Comparison of ENCODE assay signal across 15 cellular contexts in the genomic region with DNA sequence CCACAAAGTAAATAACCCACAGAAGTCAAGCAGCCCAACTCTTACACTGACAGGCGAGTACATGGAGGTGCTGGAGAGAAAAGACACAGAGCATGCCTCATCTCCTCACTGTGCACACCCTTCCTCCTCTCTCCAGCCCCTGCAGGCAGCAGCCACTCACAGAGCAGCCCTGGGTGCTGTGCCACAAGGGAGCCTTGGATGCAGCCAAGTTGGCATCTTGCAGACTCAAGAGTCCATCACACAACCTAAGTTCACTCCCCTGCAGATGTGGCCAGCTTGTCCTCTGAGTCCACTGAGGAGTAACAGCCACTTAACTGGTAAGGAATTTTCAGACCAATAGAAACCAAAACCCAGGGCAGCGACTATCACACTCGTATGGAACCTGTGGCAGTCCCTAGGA. TPM values are rescaled to one million over a fixed set of nuclear protein-coding genes. Genes with fewer than 3 reads are reported as not detected.
DNase-seq lines count a peak whose midpoint lies in the region; ATAC-seq and TF ChIP-seq lines count a peak whose summit lies in the region.
"Had no signal": no experiment of that assay in that cellular context is flagged by ENCODE, and none has a peak within 500 bp of the region (broad histone marks: within the 10 kb centered on the region; RNA-seq: fewer than 3 reads in every experiment).

No MANE protein-coding gene starts in this region.

- no peaks in the 10 kb centered on the region for H3K9me3 Mint-ChIP-seq in activated CD4-positive, alpha-beta T cell treated with anti-CD3 and anti-CD28 coated beads for 36 hours (ENCODE audit: low read depth)
- H3K9me3 Mint-ChIP-seq in endothelial cell (ENCODE audit: unreplicated experiment) = no peaks in the 10 kb centered on the region

- ATAC-seq in activated CD4-positive, alpha-beta T cell treated with anti-CD3 and anti-CD28 coated beads for 36 hours = peak; percentile 20
- ATAC-seq in Panc1 = 0 out of 2 replicates have a peak, but pooled peaks have one; percentile 6
- ATAC-seq: upper lobe of right lung had no signal

- H4K20me1 ChIP-seq in smooth muscle cell (ENCODE audit: low read depth) = peaks cover 100% of the 10 kb centered on the region

- no peak for TF ChIP-seq CTCF in Panc1 (IDR thresholded peaks at IDR 0.05)
- no peak for TF ChIP-seq CTCF in endothelial cell (IDR thresholded peaks at IDR 0.05; ENCODE audit: unreplicated experiment)
- TF ChIP-seq CTCF in smooth muscle cell (IDR thresholded peaks at IDR 0.05; ENCODE audit: borderline replicate concordance, insufficient read depth, poor library complexity, severe bottlenecking) = no peak

- WGBS in smooth muscle cell (ENCODE audit: low lambda C conversion rate) = 84% methylated on average over 3 of the region's 3 CpGs

- H3K4me3 ChIP-seq in Panc1 (ENCODE audit: low read depth in 2 of 2, low read length in 2 of 2) = no peak overlapping the region
- no peak overlapping the region for H3K4me3 ChIP-seq in smooth muscle cell
- H3K4me3 ChIP-seq: HAP-1, upper lobe of right lung had no signal

- H3K27ac ChIP-seq in Panc1 (ENCODE audit: low read length) (no peak overlapping the region; the same call in 1 of the 2 replicates), smooth muscle cell (ENCODE audit: low read depth) (peak overlapping the region; percentile 84)
- H3K27ac ChIP-seq: upper lobe of right lung had no signal

- no peaks in the 10 kb centered on the region for H3K36me3 Mint-ChIP-seq in activated CD4-positive, alpha-beta T cell treated with anti-CD3 and anti-CD28 coated beads for 36 hours (ENCODE audit: low read depth)
- H3K36me3 Mint-ChIP-seq in endothelial cell (ENCODE audit: low read depth, unreplicated experiment) = no peaks in the 10 kb centered on the region

- CTCF ChIA-PET in activated CD4-positive, alpha-beta T cell treated with anti-CD3 and anti-CD28 coated beads for 36 hours (lab: Charles Lee) = interaction anchor here (0.7 to 1.4 kb wide), 3 partner anchors 8 to 192 kb away, joined by 3 to 4 read pairs (median 4); no protein-coding TSS in a partner anchor
- CTCF ChIA-PET in Panc1 (lab: Charles Lee) = no interaction called here

- H3F3A ChIP-seq in smooth muscle cell (ENCODE audit: low read depth) = peaks cover 46% of the 10 kb centered on the region

- no peak for DNase-seq in activated CD4-positive, alpha-beta T cell treated with anti-CD3 and anti-CD28 coated beads for 36 hours
- DNase-seq in activated CD4-positive, alpha-beta T cell treated with anti-CD3 and anti-CD28 coated beads, Interleukin-2, amount 50 U/mL, for 1 hour = no peak
- DNase-seq in Panc1 (ENCODE audit: low read depth, low spot score) = no peak
- DNase-seq in endothelial cell (ENCODE audit: low spot score) = no peak
- no peak for DNase-seq in smooth muscle cell (lab: John Stamatoyannopoulos, UW; ENCODE audit: unreplicated experiment)
- no peak for DNase-seq in DMS114 treated with DMSO at 0.1 percent for 48 hours (lab: John Stamatoyannopoulos, UW; ENCODE audit: unreplicated experiment)
- no peak for DNase-seq in kidney tubule cell (ENCODE audit: low spot score)
- no peak for DNase-seq in DMS153 treated with DMSO at 0.1 percent for 48 hours (lab: John Stamatoyannopoulos, UW; ENCODE audit: unreplicated experiment)
- DNase-seq: cerebellar nuclear complex, DND-41, NCI-H1105 treated with DMSO at 0.1 percent for 48 hours, NCI-H510A treated with DMSO at 0.1 percent for 48 hours, SHP77 treated with DMSO at 0.1 percent for 48 hours, upper lobe of right lung had no signal

- peak overlapping the region; percentile 14 for H3K4me3 Mint-ChIP-seq in activated CD4-positive, alpha-beta T cell treated with anti-CD3 and anti-CD28 coated beads for 36 hours
- H3K4me3 Mint-ChIP-seq in endothelial cell (ENCODE audit: unreplicated experiment) = peak overlapping the region; percentile 56

- no peak overlapping the region for H3K9ac ChIP-seq in smooth muscle cell (ENCODE audit: low read depth)

- in situ Hi-C loops in Panc1 (cut with HindIII; ENCODE audit: low pct_unique_long_range_greater_than_20kb, low sequenced_read_pairs) = no loop called here

- H3K4me1 ChIP-seq in Panc1 (ENCODE audit: control insufficient read depth, insufficient read depth, low read length) (peaks cover 78% of the 10 kb centered on the region), smooth muscle cell (ENCODE audit: low read depth) (peaks cover 45% of the 10 kb centered on the region)

- BruUV-seq in Panc1 (replicated peaks; lab: Mats Ljungman, UMichigan) = no TSS peak

- no peak overlapping the region for H2AFZ ChIP-seq in smooth muscle cell (ENCODE audit: low read depth)

- H3K4me2 ChIP-seq in smooth muscle cell = no peak overlapping the region

- intact Hi-C loops in activated CD4-positive, alpha-beta T cell treated with anti-CD3 and anti-CD28 coated beads for 36 hours (cut with DNase I, micrococcal nuclease) = loop anchor here in 1 of 2 experiments (5.0 kb wide), 1 partner anchor 182 kb away; no protein-coding TSS in a partner anchor
- intact Hi-C loops in Panc1 (cut with micrococcal nuclease; ENCODE audit: unreplicated experiment) = no loop called here

- peaks cover 100% of the 10 kb centered on the region for H3K79me2 ChIP-seq in smooth muscle cell (ENCODE audit: low read depth)

- peaks cover 96% of the 10 kb centered on the region for H3K4me1 Mint-ChIP-seq in activated CD4-positive, alpha-beta T cell treated with anti-CD3 and anti-CD28 coated beads for 36 hours
- H3K4me1 Mint-ChIP-seq in endothelial cell (ENCODE audit: unreplicated experiment) = peaks cover 84% of the 10 kb centered on the region

- peak overlapping the region; percentile 81 for H3K27ac Mint-ChIP-seq in activated CD4-positive, alpha-beta T cell treated with anti-CD3 and anti-CD28 coated beads for 36 hours
- peak overlapping the region; percentile 81 for H3K27ac Mint-ChIP-seq in endothelial cell (ENCODE audit: unreplicated experiment)

- H3K27me3 Mint-ChIP-seq in activated CD4-positive, alpha-beta T cell treated with anti-CD3 and anti-CD28 coated beads for 36 hours = no peaks in the 10 kb centered on the region
- peaks cover 11% of the 10 kb centered on the region for H3K27me3 Mint-ChIP-seq in endothelial cell (ENCODE audit: unreplicated experiment)

- H3K27me3 ChIP-seq in Panc1 (ENCODE audit: control insufficient read depth, insufficient read depth, low read length) (no peaks in the 10 kb centered on the region), smooth muscle cell (ENCODE audit: low read depth) (no peaks in the 10 kb centered on the region)
- H3K27me3 ChIP-seq: upper lobe of right lung had no signal

- no peaks in the 10 kb centered on the region for H3K9me3 ChIP-seq in Panc1 (ENCODE audit: control insufficient read depth, insufficient read depth, low read depth, low read length)
- H3K9me3 ChIP-seq in smooth muscle cell (replicated peaks; ENCODE audit: low read depth) = no peaks in the 10 kb centered on the region
- H3K9me3 ChIP-seq: HAP-1, upper lobe of right lung had no signal

- POLR2A ChIA-PET in activated CD4-positive, alpha-beta T cell treated with anti-CD3 and anti-CD28 coated beads for 36 hours (lab: Charles Lee) = no interaction called here
- POLR2A ChIA-PET in Panc1 (lab: Charles Lee) = no interaction called here

- no peaks in the 10 kb centered on the region for H3K36me3 ChIP-seq in Panc1 (ENCODE audit: control insufficient read depth, insufficient read depth, low read length)
- H3K36me3 ChIP-seq in smooth muscle cell (ENCODE audit: low read depth) = no peaks in the 10 kb centered on the region
- H3K36me3 ChIP-seq: upper lobe of right lung had no signal

RNA-seq across cellular contexts. Expression of a gene that starts 47.4 kb away (rescaled TPM):
- total RNA-seq in activated CD4-positive, alpha-beta T cell treated with anti-CD3 and anti-CD28 coated beads for 36 hours = 100 to 1,000 TPM; 106 to 126 TPM
- 102 TPM for total RNA-seq in Panc1 (2021; ENCODE audit: unreplicated experiment)
- polyA plus RNA-seq in Panc1 (2012; ENCODE audit: insufficient read length) = 75.9 TPM
- total RNA-seq in endothelial cell (ENCODE audit: unreplicated experiment) = 136 TPM
- 16.1 and 24.1 TPM in 2 replicates for total RNA-seq in smooth muscle cell
- polyA plus RNA-seq in smooth muscle cell = 102 and 105 TPM in 2 replicates

RNA-seq across cellular contexts. Expression of a gene that starts 52.6 kb away (rescaled TPM):
- total RNA-seq in activated CD4-positive, alpha-beta T cell treated with anti-CD3 and anti-CD28 coated beads for 36 hours = under 1 TPM in 1 of 2 experiments, not detected in 1; 0.09 TPM
- total RNA-seq in Panc1 (2021; ENCODE audit: unreplicated experiment) = 0.31 TPM
- polyA plus RNA-seq in Panc1 (2012; ENCODE audit: insufficient read length) = 0.17 TPM
- total RNA-seq in endothelial cell (ENCODE audit: unreplicated experiment) = 1.6 TPM
- 3.6 and 4.0 TPM in 2 replicates for total RNA-seq in smooth muscle cell
- 3.1 and 10.3 TPM in 2 replicates for polyA plus RNA-seq in smooth muscle cell
